ENCODE assay signal across 8 cellular contexts in genomic region chr10:91164520-91165065, GRCh38.
DNase-seq lines count a peak whose midpoint lies in the region; ATAC-seq and TF ChIP-seq lines count a peak whose summit lies in the region.

No MANE protein-coding gene starts in this region.

- DNase-seq in DND-41 (no peak), erythroblast (lab: John Stamatoyannopoulos, UW) (peak; percentile 8 to 28), pons (ENCODE audit: low spot score) (peak; percentile 37), middle frontal gyrus (ENCODE audit: extremely low spot score, low spot score) (no peak), 8988T (no peak)

- H3K9me3 ChIP-seq in DND-41 (ENCODE audit: insufficient read depth, low read length, severe bottlenecking), result no peaks in the 10 kb centered on the region
- no peaks in the 10 kb centered on the region for H3K9me3 ChIP-seq in SU-DHL-6 (ENCODE audit: insufficient read depth, low read length)

- H3K4me1 ChIP-seq in DND-41 (ENCODE audit: insufficient read depth, low read length), result peaks cover 57% of the 10 kb centered on the region

- peak overlapping the region; percentile 86 for H3K27ac ChIP-seq in DND-41 (ENCODE audit: low read length)
- no peak overlapping the region for H3K27ac ChIP-seq in SU-DHL-6 (ENCODE audit: low read depth, low read length)

- H3F3A ChIP-seq in SU-DHL-6 (ENCODE audit: insufficient read depth), result no peaks in the 10 kb centered on the region

- H2AFZ ChIP-seq in DND-41 (ENCODE audit: low read depth, low read length) (no peak overlapping the region), SU-DHL-6 (ENCODE audit: low read depth, low read length, severe bottlenecking) (no peak overlapping the region)

- H3K4me3 ChIP-seq in DND-41 (ENCODE audit: low read depth in 1 of 2, low read length in 2 of 2) (peak overlapping the region; percentile 44 to 71; a peak in 3 of 4 replicates), SU-DHL-6 (ENCODE audit: insufficient read depth, low read length, poor library complexity, severe bottlenecking) (no peak overlapping the region)

- no peak for TF ChIP-seq POLR2A in erythroblast (IDR thresholded peaks at IDR 0.05; ENCODE audit: low read length)

- ATAC-seq in DND-41 (ENCODE audit: insufficient read depth, low read depth) (no peak), GM21367 (IDR thresholded peaks at IDR 0.05; ENCODE audit: unreplicated experiment) (no peak), HG02763 (IDR thresholded peaks at IDR 0.05; ENCODE audit: unreplicated experiment) (no peak)

- TF ChIP-seq CTCF in DND-41 (IDR thresholded peaks at IDR 0.05; ENCODE audit: borderline replicate concordance, extremely low read depth, low read length, poor library complexity, severe bottlenecking), result no peak
- no peak for TF ChIP-seq CTCF in SU-DHL-6 (IDR thresholded peaks at IDR 0.05; ENCODE audit: insufficient read depth, low read length, poor library complexity, severe bottlenecking)

- H3K36me3 ChIP-seq in DND-41 (ENCODE audit: insufficient read depth, low read length), result no peaks in the 10 kb centered on the region; the same call in 1 of the 2 replicates
- H3K36me3 ChIP-seq in SU-DHL-6 (ENCODE audit: low read length), result no peaks in the 10 kb centered on the region

- H3K4me2 ChIP-seq in DND-41 (ENCODE audit: insufficient read depth, low read length) (peak overlapping the region; percentile 90), SU-DHL-6 (ENCODE audit: low read depth, low read length, poor library complexity, severe bottlenecking) (peak overlapping the region; percentile 71)

- H3K9me2 ChIP-seq in SU-DHL-6 (replicated peaks; ENCODE audit: insufficient read depth, low read length), result no peaks in the 10 kb centered on the region

- H3K79me2 ChIP-seq in DND-41 (ENCODE audit: insufficient read depth, low read length) (peaks cover 88% of the 10 kb centered on the region), SU-DHL-6 (ENCODE audit: insufficient read depth, low read length) (no peaks in the 10 kb centered on the region)

- H3K27me3 ChIP-seq in DND-41 (ENCODE audit: insufficient read depth, low read length, poor library complexity) (no peaks in the 10 kb centered on the region), SU-DHL-6 (ENCODE audit: low read length) (no peaks in the 10 kb centered on the region)

- H3K9ac ChIP-seq in DND-41 (ENCODE audit: low read depth, low read length) (peak overlapping the region; percentile 94), SU-DHL-6 (ENCODE audit: low read length) (no peak overlapping the region)

- H4K20me1 ChIP-seq in DND-41 (ENCODE audit: insufficient read depth, low read length) (peaks cover 20% of the 10 kb centered on the region; the same call in 1 of the 2 replicates), SU-DHL-6 (ENCODE audit: low read depth, low read length) (no peaks in the 10 kb centered on the region)

Comparison
In these comparisons a context has a peak if more than half of its experiments do, and no peak if none do; other contexts are left out.
1. DNase-seq: peak in erythroblast (2 of 2) and pons (single experiment); none in DND-41 (single experiment), middle frontal gyrus (single experiment) and 8988T (single experiment).